1 cellular context compared by ENCODE assay signal in the genomic region with DNA sequence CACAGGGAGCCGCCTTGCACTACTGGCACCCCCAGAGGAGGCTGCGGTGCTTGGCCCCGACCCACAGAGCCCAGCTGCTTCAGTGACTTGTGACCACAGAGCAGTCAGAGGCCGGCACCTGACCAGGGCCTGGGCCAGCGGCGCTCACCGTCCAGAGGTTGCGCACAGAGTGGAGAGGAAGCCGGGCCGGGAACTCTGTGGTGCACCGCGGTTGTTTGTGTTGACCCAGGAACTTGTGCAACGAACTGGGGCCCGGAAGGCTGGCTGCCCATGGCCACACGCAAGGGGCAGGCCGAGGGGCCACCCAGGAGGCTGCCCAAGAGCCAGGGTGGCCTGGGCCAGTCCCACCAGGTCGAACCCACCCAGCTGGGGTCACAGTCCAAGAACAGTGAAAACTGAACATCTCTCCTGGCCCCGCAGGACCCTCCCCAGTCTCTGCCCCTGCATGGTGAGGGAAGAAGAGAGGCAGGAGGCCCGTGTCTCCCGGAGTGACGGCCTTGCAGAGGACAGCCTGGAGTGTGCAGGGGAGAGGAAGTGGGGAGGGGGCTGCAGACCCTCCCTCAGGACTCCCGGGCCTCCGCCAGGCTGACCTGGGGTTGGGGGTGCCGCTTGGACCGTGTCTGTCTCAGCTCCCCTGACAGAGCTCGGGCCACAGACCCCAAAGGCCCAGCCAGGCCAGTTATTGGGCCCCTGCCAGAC.
TF ChIP-seq lines count a peak whose summit lies in the region.

No MANE protein-coding gene starts in this region.

TF ChIP-seq in K562, 482 proteins besides CTCF, POLR2A, EP300 and RAD21 (continued from another document):
- TF ChIP-seq CTCFL (IDR thresholded peaks at IDR 0.05; ENCODE audit: borderline replicate concordance, insufficient read depth, low read depth, low read length, poor library complexity, severe bottlenecking) (no peak), USF2 (CRISPR knock-in tag; IDR thresholded peaks at IDR 0.05) (0 out of 2 replicates have a peak, but pooled peaks have one; percentile 14), BRCA1 (IDR thresholded peaks at IDR 0.05) (no peak), BRCA1 (CRISPR knock-in tag; IDR thresholded peaks at IDR 0.05) (no peak), HNRNPUL1 (IDR thresholded peaks at IDR 0.05; ENCODE audit: low read length) (no peak), POLR2G (IDR thresholded peaks at IDR 0.05; ENCODE audit: low read depth, low read length) (peak; percentile 64), ZBTB33 (CRISPR knock-in tag; IDR thresholded peaks at IDR 0.05) (peak; percentile 99), GABPA (tag; conservative IDR thresholded peaks at IDR 0.05; ENCODE audit: low read depth) (peak; percentile 41; the same call in 1 of the 2 replicates), CEBPG (CRISPR knock-in tag; IDR thresholded peaks at IDR 0.05) (no peak), CEBPG (tag; conservative IDR thresholded peaks at IDR 0.05 in 1 of 2, IDR thresholded peaks at IDR 0.05 in 1 of 2) (0 out of 4 replicates have a peak, but pooled peaks of 1 of the 2 experiments have one; percentile 11), NRF1 (conservative IDR thresholded peaks at IDR 0.05 in 1 of 2, IDR thresholded peaks at IDR 0.05 in 1 of 2) (peak; percentile 24 to 31; a peak in 2 of 4 replicates), ZHX1 (conservative IDR thresholded peaks at IDR 0.05; ENCODE audit: low read length) (no peak), NFIC (IDR thresholded peaks at IDR 0.05) (0 out of 2 replicates have a peak, but pooled peaks have one; percentile 10), ZFX (CRISPR knock-in tag; IDR thresholded peaks at IDR 0.05) (peak; percentile 17; the same call in 1 of the 2 replicates), ZNF134 (CRISPR knock-in tag; conservative IDR thresholded peaks at IDR 0.05) (no peak), NR3C1 (CRISPR knock-in tag; IDR thresholded peaks at IDR 0.05) (no peak), ETV1 (tag; conservative IDR thresholded peaks at IDR 0.05; ENCODE audit: low read depth) (no peak), UBTF (IDR thresholded peaks at IDR 0.05; ENCODE audit: borderline replicate concordance in 1 of 2, low read depth in 2 of 2, low read length in 2 of 2) (0 out of 4 replicates have a peak, but pooled peaks of 1 of the 2 experiments have one; percentile 32), ZBTB7A (IDR thresholded peaks at IDR 0.05; ENCODE audit: borderline replicate concordance, control insufficient read depth, low read depth, low read length) (peak; percentile 78)
- TF ChIP-seq, protein P1, sequence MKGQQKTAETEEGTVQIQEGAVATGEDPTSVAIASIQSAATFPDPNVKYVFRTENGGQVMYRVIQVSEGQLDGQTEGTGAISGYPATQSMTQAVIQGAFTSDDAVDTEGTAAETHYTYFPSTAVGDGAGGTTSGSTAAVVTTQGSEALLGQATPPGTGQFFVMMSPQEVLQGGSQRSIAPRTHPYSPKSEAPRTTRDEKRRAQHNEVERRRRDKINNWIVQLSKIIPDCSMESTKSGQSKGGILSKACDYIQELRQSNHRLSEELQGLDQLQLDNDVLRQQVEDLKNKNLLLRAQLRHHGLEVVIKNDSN (CRISPR knock-in tag; IDR thresholded peaks at IDR 0.05): 0 out of 2 replicates have a peak, but pooled peaks have one; percentile 43
- TF ChIP-seq, protein P2, sequence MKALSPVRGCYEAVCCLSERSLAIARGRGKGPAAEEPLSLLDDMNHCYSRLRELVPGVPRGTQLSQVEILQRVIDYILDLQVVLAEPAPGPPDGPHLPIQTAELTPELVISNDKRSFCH (CRISPR knock-in tag; IDR thresholded peaks at IDR 0.05): no peak
- TF ChIP-seq, protein P2 (tag; IDR thresholded peaks at IDR 0.05): no peak
